Comparison of ENCODE assay signal across 1 cellular context in the genomic region with DNA sequence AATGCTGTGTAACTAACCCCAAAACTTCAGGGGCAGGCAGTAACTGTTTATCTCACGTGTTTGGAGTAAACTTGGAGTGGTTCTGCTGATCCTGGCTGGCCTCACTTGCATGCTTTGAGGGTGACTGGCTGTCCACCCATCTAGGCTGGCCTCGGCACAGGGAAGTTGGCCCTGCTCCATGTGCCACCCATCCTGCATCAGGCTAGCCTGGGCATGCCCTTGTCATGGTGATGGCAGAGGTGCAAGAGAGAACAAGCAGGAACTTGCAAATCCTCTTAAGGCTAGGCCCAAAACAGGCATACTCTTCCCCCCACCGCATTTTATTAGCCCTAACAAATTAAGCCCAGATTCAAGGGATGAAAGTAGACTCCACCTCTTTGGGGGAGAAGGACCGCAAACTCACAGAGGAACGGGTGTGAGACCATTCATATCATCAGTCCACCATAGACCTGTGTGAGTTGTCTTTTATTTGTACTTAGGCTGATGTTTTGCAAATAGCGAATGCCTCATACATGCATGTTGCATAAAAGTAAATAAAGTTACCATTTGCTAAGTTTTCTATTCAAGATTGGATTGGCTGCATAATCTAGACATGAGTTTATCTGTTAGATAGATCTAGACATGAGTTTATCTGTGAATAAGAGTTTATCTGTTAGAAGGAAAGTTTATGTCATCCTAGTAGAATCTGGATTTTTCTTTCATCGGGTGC.
TF ChIP-seq lines count a peak whose summit lies in the region.

No MANE protein-coding gene starts in this region.

TF ChIP-seq in A549, 52 proteins besides CTCF, POLR2A, EP300 and RAD21 (continued from another document):
- TF ChIP-seq, protein P1, sequence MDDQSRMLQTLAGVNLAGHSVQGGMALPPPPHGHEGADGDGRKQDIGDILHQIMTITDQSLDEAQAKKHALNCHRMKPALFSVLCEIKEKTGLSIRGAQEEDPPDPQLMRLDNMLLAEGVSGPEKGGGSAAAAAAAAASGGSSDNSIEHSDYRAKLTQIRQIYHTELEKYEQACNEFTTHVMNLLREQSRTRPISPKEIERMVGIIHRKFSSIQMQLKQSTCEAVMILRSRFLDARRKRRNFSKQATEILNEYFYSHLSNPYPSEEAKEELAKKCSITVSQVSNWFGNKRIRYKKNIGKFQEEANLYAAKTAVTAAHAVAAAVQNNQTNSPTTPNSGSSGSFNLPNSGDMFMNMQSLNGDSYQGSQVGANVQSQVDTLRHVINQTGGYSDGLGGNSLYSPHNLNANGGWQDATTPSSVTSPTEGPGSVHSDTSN (IDR thresholded peaks at IDR 0.05) = no peak
- TF ChIP-seq JUN (IDR thresholded peaks at IDR 0.05) (peak; percentile 66 to 88; a peak in 3 of 5 replicates), MAFK (IDR thresholded peaks at IDR 0.05; ENCODE audit: partially characterized antibody) (no peak), CBX8 (IDR thresholded peaks at IDR 0.05) (no peak), NFE2L2 (conservative IDR thresholded peaks at IDR 0.05; ENCODE audit: low read length) (no peak), KDM1A (IDR thresholded peaks at IDR 0.05; ENCODE audit: low read depth) (no peak), RFX5 (IDR thresholded peaks at IDR 0.05) (no peak), ZFP36 (IDR thresholded peaks at IDR 0.05; ENCODE audit: borderline replicate concordance, partially characterized antibody) (no peak), HOXB5 (CRISPR knock-in tag; IDR thresholded peaks at IDR 0.05) (no peak), HEYL (CRISPR knock-in tag; IDR thresholded peaks at IDR 0.05) (no peak), FOSB (CRISPR knock-in tag; IDR thresholded peaks at IDR 0.05) (no peak), GATA3 (IDR thresholded peaks at IDR 0.05; ENCODE audit: borderline replicate concordance) (peak; percentile 83), TP53 (CRISPR knock-in tag; IDR thresholded peaks at IDR 0.05) (peak; percentile 99), ZSCAN20 (CRISPR knock-in tag; IDR thresholded peaks at IDR 0.05) (no peak)
- TF ChIP-seq, protein P2, sequence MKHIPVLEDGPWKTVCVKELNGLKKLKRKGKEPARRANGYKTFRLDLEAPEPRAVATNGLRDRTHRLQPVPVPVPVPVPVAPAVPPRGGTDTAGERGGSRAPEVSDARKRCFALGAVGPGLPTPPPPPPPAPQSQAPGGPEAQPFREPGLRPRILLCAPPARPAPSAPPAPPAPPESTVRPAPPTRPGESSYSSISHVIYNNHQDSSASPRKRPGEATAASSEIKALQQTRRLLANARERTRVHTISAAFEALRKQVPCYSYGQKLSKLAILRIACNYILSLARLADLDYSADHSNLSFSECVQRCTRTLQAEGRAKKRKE (CRISPR knock-in tag; IDR thresholded peaks at IDR 0.05; ENCODE audit: low read depth) = no peak
- TF ChIP-seq, protein P3, sequence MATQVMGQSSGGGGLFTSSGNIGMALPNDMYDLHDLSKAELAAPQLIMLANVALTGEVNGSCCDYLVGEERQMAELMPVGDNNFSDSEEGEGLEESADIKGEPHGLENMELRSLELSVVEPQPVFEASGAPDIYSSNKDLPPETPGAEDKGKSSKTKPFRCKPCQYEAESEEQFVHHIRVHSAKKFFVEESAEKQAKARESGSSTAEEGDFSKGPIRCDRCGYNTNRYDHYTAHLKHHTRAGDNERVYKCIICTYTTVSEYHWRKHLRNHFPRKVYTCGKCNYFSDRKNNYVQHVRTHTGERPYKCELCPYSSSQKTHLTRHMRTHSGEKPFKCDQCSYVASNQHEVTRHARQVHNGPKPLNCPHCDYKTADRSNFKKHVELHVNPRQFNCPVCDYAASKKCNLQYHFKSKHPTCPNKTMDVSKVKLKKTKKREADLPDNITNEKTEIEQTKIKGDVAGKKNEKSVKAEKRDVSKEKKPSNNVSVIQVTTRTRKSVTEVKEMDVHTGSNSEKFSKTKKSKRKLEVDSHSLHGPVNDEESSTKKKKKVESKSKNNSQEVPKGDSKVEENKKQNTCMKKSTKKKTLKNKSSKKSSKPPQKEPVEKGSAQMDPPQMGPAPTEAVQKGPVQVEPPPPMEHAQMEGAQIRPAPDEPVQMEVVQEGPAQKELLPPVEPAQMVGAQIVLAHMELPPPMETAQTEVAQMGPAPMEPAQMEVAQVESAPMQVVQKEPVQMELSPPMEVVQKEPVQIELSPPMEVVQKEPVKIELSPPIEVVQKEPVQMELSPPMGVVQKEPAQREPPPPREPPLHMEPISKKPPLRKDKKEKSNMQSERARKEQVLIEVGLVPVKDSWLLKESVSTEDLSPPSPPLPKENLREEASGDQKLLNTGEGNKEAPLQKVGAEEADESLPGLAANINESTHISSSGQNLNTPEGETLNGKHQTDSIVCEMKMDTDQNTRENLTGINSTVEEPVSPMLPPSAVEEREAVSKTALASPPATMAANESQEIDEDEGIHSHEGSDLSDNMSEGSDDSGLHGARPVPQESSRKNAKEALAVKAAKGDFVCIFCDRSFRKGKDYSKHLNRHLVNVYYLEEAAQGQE (IDR thresholded peaks at IDR 0.05) = no peak
- TF ChIP-seq, protein P4, sequence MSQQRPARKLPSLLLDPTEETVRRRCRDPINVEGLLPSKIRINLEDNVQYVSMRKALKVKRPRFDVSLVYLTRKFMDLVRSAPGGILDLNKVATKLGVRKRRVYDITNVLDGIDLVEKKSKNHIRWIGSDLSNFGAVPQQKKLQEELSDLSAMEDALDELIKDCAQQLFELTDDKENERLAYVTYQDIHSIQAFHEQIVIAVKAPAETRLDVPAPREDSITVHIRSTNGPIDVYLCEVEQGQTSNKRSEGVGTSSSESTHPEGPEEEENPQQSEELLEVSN (IDR thresholded peaks at IDR 0.05; ENCODE audit: borderline replicate concordance, low read depth) = 0 out of 2 replicates have a peak, but pooled peaks have one; percentile 50
- TF ChIP-seq, protein P5, sequence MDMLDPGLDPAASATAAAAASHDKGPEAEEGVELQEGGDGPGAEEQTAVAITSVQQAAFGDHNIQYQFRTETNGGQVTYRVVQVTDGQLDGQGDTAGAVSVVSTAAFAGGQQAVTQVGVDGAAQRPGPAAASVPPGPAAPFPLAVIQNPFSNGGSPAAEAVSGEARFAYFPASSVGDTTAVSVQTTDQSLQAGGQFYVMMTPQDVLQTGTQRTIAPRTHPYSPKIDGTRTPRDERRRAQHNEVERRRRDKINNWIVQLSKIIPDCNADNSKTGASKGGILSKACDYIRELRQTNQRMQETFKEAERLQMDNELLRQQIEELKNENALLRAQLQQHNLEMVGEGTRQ (IDR thresholded peaks at IDR 0.05) = no peak
- TF ChIP-seq, protein P6, sequence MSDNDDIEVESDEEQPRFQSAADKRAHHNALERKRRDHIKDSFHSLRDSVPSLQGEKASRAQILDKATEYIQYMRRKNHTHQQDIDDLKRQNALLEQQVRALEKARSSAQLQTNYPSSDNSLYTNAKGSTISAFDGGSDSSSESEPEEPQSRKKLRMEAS (IDR thresholded peaks at IDR 0.05) = peak; percentile 75
- TF ChIP-seq, protein P7, sequence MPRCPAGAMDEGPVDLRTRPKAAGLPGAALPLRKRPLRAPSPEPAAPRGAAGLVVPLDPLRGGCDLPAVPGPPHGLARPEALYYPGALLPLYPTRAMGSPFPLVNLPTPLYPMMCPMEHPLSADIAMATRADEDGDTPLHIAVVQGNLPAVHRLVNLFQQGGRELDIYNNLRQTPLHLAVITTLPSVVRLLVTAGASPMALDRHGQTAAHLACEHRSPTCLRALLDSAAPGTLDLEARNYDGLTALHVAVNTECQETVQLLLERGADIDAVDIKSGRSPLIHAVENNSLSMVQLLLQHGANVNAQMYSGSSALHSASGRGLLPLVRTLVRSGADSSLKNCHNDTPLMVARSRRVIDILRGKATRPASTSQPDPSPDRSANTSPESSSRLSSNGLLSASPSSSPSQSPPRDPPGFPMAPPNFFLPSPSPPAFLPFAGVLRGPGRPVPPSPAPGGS (IDR thresholded peaks at IDR 0.05) = peak; percentile 34; the same call in 1 of the 3 replicates
- TF ChIP-seq, protein P8, sequence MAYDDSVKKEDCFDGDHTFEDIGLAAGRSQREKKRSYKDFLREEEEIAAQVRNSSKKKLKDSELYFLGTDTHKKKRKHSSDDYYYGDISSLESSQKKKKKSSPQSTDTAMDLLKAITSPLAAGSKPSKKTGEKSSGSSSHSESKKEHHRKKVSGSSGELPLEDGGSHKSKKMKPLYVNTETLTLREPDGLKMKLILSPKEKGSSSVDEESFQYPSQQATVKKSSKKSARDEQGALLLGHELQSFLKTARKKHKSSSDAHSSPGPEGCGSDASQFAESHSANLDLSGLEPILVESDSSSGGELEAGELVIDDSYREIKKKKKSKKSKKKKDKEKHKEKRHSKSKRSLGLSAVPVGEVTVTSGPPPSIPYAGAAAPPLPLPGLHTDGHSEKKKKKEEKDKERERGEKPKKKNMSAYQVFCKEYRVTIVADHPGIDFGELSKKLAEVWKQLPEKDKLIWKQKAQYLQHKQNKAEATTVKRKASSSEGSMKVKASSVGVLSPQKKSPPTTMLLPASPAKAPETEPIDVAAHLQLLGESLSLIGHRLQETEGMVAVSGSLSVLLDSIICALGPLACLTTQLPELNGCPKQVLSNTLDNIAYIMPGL (CRISPR knock-in tag; IDR thresholded peaks at IDR 0.05; ENCODE audit: borderline replicate concordance) = no peak
